In genomic region chr20:48923149-48923718, GRCh38 we compare ENCODE assay signal across 1 cellular context.
TF ChIP-seq lines count a peak whose summit lies in the region.

No MANE protein-coding gene starts in this region.

TF ChIP-seq in HepG2, 621 proteins besides CTCF, POLR2A, EP300 and RAD21 (continued from another document and continues in another):
- TF ChIP-seq THRA (CRISPR knock-in tag; IDR thresholded peaks at IDR 0.05; ENCODE audit: borderline replicate concordance) (peak; percentile 22; the same call in 1 of the 2 replicates), DNMT1 (CRISPR knock-in tag; IDR thresholded peaks at IDR 0.05) (no peak), ZNF816 (CRISPR knock-in tag; IDR thresholded peaks at IDR 0.05; ENCODE audit: borderline replicate concordance) (no peak), ZXDC (CRISPR knock-in tag; IDR thresholded peaks at IDR 0.05) (no peak), ZNF354B (CRISPR knock-in tag; IDR thresholded peaks at IDR 0.05) (no peak), CBX1 (IDR thresholded peaks at IDR 0.05; ENCODE audit: low read depth) (no peak), MTA1 (CRISPR knock-in tag; IDR thresholded peaks at IDR 0.05; ENCODE audit: borderline replicate concordance) (no peak), FOSL2 (CRISPR knock-in tag; IDR thresholded peaks at IDR 0.05) (peak; percentile 31), GLI4 (CRISPR knock-in tag; IDR thresholded peaks at IDR 0.05; ENCODE audit: borderline replicate concordance) (no peak), YEATS2 (CRISPR knock-in tag; IDR thresholded peaks at IDR 0.05; ENCODE audit: borderline replicate concordance) (no peak), ZFP1 (CRISPR knock-in tag; IDR thresholded peaks at IDR 0.05) (peak; percentile 72; the same call in 1 of the 2 replicates), KDM5B (CRISPR knock-in tag; IDR thresholded peaks at IDR 0.05; ENCODE audit: borderline replicate concordance) (no peak), MIER3 (CRISPR knock-in tag; IDR thresholded peaks at IDR 0.05; ENCODE audit: borderline replicate concordance) (peak; percentile 47; the same call in 1 of the 2 replicates), KDM1A (CRISPR knock-in tag; IDR thresholded peaks at IDR 0.05) (no peak), ZHX1 (CRISPR knock-in tag; IDR thresholded peaks at IDR 0.05; ENCODE audit: low read depth) (no peak), IRX3 (CRISPR knock-in tag; IDR thresholded peaks at IDR 0.05; ENCODE audit: borderline replicate concordance, low read depth) (no peak), HNRNPL (IDR thresholded peaks at IDR 0.05; ENCODE audit: low read depth, low read length) (no peak), ZSCAN9 (CRISPR knock-in tag; IDR thresholded peaks at IDR 0.05; ENCODE audit: borderline replicate concordance) (peak; percentile 46; the same call in 1 of the 2 replicates), SP1 (IDR thresholded peaks at IDR 0.05) (no peak), SP1 (CRISPR knock-in tag; IDR thresholded peaks at IDR 0.05) (no peak), SMAD3 (CRISPR knock-in tag; IDR thresholded peaks at IDR 0.05) (peak; percentile 96), MLLT10 (CRISPR knock-in tag; IDR thresholded peaks at IDR 0.05) (no peak), RAD51 (IDR thresholded peaks at IDR 0.05; ENCODE audit: borderline replicate concordance) (no peak), MYC (CRISPR knock-in tag; IDR thresholded peaks at IDR 0.05; ENCODE audit: borderline replicate concordance) (no peak), ZFP36L2 (CRISPR knock-in tag; IDR thresholded peaks at IDR 0.05) (no peak), ZSCAN22 (CRISPR knock-in tag; IDR thresholded peaks at IDR 0.05) (no peak), ZNF3 (CRISPR knock-in tag; IDR thresholded peaks at IDR 0.05) (no peak; the same call in 1 of the 2 replicates), ZNF510 (CRISPR knock-in tag; IDR thresholded peaks at IDR 0.05; ENCODE audit: low read depth) (no peak), AKAP8 (CRISPR knock-in tag; IDR thresholded peaks at IDR 0.05) (no peak), ZNF790 (CRISPR knock-in tag; IDR thresholded peaks at IDR 0.05; ENCODE audit: borderline replicate concordance) (0 out of 2 replicates have a peak, but pooled peaks have one; percentile 57), ATF3 (CRISPR knock-in tag; IDR thresholded peaks at IDR 0.05) (no peak), ZFP36 (IDR thresholded peaks at IDR 0.05; ENCODE audit: borderline replicate concordance, low read depth, low read length, partially characterized antibody) (no peak)
- TF ChIP-seq, protein P1, sequence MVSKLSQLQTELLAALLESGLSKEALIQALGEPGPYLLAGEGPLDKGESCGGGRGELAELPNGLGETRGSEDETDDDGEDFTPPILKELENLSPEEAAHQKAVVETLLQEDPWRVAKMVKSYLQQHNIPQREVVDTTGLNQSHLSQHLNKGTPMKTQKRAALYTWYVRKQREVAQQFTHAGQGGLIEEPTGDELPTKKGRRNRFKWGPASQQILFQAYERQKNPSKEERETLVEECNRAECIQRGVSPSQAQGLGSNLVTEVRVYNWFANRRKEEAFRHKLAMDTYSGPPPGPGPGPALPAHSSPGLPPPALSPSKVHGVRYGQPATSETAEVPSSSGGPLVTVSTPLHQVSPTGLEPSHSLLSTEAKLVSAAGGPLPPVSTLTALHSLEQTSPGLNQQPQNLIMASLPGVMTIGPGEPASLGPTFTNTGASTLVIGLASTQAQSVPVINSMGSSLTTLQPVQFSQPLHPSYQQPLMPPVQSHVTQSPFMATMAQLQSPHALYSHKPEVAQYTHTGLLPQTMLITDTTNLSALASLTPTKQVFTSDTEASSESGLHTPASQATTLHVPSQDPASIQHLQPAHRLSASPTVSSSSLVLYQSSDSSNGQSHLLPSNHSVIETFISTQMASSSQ (IDR thresholded peaks at IDR 0.05; ENCODE audit: low read depth): peak; percentile 43; the same call in 1 of the 2 replicates
- TF ChIP-seq, protein P1 (CRISPR knock-in tag; IDR thresholded peaks at IDR 0.05; ENCODE audit: borderline replicate concordance): no peak; the same call in 1 of the 2 replicates
- TF ChIP-seq, protein P2, sequence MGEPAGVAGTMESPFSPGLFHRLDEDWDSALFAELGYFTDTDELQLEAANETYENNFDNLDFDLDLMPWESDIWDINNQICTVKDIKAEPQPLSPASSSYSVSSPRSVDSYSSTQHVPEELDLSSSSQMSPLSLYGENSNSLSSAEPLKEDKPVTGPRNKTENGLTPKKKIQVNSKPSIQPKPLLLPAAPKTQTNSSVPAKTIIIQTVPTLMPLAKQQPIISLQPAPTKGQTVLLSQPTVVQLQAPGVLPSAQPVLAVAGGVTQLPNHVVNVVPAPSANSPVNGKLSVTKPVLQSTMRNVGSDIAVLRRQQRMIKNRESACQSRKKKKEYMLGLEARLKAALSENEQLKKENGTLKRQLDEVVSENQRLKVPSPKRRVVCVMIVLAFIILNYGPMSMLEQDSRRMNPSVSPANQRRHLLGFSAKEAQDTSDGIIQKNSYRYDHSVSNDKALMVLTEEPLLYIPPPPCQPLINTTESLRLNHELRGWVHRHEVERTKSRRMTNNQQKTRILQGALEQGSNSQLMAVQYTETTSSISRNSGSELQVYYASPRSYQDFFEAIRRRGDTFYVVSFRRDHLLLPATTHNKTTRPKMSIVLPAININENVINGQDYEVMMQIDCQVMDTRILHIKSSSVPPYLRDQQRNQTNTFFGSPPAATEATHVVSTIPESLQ (CRISPR knock-in tag; conservative IDR thresholded peaks at IDR 0.05): no peak
- TF ChIP-seq, protein P3, sequence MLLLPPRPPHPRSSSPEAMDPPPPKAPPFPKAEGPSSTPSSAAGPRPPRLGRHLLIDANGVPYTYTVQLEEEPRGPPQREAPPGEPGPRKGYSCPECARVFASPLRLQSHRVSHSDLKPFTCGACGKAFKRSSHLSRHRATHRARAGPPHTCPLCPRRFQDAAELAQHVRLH (CRISPR knock-in tag; IDR thresholded peaks at IDR 0.05; ENCODE audit: borderline replicate concordance, low read depth): peak; percentile 61; the same call in 1 of the 2 replicates
- TF ChIP-seq, protein P4, sequence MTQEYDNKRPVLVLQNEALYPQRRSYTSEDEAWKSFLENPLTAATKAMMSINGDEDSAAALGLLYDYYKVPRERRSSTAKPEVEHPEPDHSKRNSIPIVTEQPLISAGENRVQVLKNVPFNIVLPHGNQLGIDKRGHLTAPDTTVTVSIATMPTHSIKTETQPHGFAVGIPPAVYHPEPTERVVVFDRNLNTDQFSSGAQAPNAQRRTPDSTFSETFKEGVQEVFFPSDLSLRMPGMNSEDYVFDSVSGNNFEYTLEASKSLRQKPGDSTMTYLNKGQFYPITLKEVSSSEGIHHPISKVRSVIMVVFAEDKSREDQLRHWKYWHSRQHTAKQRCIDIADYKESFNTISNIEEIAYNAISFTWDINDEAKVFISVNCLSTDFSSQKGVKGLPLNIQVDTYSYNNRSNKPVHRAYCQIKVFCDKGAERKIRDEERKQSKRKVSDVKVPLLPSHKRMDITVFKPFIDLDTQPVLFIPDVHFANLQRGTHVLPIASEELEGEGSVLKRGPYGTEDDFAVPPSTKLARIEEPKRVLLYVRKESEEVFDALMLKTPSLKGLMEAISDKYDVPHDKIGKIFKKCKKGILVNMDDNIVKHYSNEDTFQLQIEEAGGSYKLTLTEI (CRISPR knock-in tag; conservative IDR thresholded peaks at IDR 0.05): no peak
- TF ChIP-seq, protein P5, sequence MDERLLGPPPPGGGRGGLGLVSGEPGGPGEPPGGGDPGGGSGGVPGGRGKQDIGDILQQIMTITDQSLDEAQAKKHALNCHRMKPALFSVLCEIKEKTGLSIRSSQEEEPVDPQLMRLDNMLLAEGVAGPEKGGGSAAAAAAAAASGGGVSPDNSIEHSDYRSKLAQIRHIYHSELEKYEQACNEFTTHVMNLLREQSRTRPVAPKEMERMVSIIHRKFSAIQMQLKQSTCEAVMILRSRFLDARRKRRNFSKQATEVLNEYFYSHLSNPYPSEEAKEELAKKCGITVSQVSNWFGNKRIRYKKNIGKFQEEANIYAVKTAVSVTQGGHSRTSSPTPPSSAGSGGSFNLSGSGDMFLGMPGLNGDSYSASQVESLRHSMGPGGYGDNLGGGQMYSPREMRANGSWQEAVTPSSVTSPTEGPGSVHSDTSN (CRISPR knock-in tag; IDR thresholded peaks at IDR 0.05): no peak
- TF ChIP-seq, protein P6, sequence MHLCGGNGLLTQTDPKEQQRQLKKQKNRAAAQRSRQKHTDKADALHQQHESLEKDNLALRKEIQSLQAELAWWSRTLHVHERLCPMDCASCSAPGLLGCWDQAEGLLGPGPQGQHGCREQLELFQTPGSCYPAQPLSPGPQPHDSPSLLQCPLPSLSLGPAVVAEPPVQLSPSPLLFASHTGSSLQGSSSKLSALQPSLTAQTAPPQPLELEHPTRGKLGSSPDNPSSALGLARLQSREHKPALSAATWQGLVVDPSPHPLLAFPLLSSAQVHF (CRISPR knock-in tag; IDR thresholded peaks at IDR 0.05): no peak
